Comparison of ENCODE assay signal across 19 cellular contexts in the genomic region with DNA sequence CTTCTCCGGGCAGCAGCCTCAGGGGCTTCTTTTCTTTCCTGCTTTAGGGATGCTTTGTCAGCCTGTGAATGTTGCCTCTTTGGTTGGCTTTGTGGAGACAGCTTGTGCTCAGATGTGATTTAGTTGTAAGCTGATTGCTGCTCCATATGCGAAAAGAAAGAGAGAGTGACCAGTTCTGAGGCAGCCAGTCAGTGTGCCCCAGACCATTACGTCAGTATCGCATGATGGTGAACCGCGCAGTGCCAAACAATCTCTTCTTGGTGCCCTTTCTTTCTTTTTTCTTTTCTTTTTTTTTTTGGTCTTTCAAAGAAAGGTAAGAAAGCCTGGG. TPM values are rescaled to one million over a fixed set of nuclear protein-coding genes. Genes with fewer than 3 reads are reported as not detected.
DNase-seq lines count a peak whose midpoint lies in the region; ATAC-seq and TF ChIP-seq lines count a peak whose summit lies in the region.
"Had no signal": no experiment of that assay in that cellular context is flagged by ENCODE, and none has a peak within 500 bp of the region (broad histone marks: within the 10 kb centered on the region; RNA-seq: fewer than 3 reads in every experiment).

No MANE protein-coding gene starts in this region.

- WGBS in mammary epithelial cell (ENCODE audit: low coverage, missing lambda C conversion rate): 83% methylated on average over 5 of the region's 6 CpGs

- no peaks in the 10 kb centered on the region for H4K20me1 ChIP-seq in mammary epithelial cell (ENCODE audit: insufficient read depth, low read length)

- no peak overlapping the region for H3K4me3 ChIP-seq in mammary epithelial cell (replicated peaks in 1 of 3; ENCODE audit: insufficient read depth in 1 of 3, low read depth in 2 of 3, low read length in 3 of 3)
- H3K4me3 ChIP-seq: hepatocyte, Peyer's patch, right lobe of liver, tibial nerve had no signal

- no peak for ATAC-seq in GM18873 (IDR thresholded peaks at IDR 0.05; ENCODE audit: low FRiP score, unreplicated experiment)
- ATAC-seq: left ventricle myocardium superior; naive thymus-derived CD8-positive, alpha-beta T cell; right lobe of liver had no signal

- intact Hi-C loops in mammary epithelial cell (cut with micrococcal nuclease): no loop called here

- no peaks in the 10 kb centered on the region for H3K9me3 ChIP-seq in mammary epithelial cell (replicated peaks; ENCODE audit: insufficient read depth, low read length)
- H3K9me3 ChIP-seq: Peyer's patch, right lobe of liver, tibial nerve had no signal

- no peaks in the 10 kb centered on the region for H3K4me1 ChIP-seq in mammary epithelial cell (ENCODE audit: insufficient read depth, low read length)
- H3K4me1 ChIP-seq: Peyer's patch, right lobe of liver, tibial nerve had no signal

- peaks cover 4% of the 10 kb centered on the region for H3K27me3 ChIP-seq in mammary epithelial cell (ENCODE audit: insufficient read depth, low read length)
- H3K27me3 ChIP-seq: hepatocyte, Peyer's patch, right lobe of liver, tibial nerve had no signal

- H3K4me2 ChIP-seq in mammary epithelial cell (ENCODE audit: insufficient read depth, low read depth, low read length): no peak overlapping the region
- H3K4me2 ChIP-seq: hepatocyte had no signal

- DNase-seq in C1 segment of cervical spinal cord (lab: John Stamatoyannopoulos, UW) (peak in 12 of 14 donors; percentile 24 to 78 (median 58)), SK-MEL-5 (ENCODE audit: low read depth, low spot score) (peak; percentile 95), ecto neural progenitor cell (ENCODE audit: low spot score) (peak; percentile 71), middle frontal gyrus (ENCODE audit: extremely low spot score, low spot score) (peak; percentile 72), mammary epithelial cell (no peak), COLO668 (lab: John Stamatoyannopoulos, UW; ENCODE audit: unreplicated experiment) (no peak), DMS79 (lab: John Stamatoyannopoulos, UW) (no peak)
- DNase-seq: ACHN; activated CD4-positive, CD25-positive, alpha-beta regulatory T cell treated with anti-CD3 and anti-CD28 coated beads, Interleukin-2, amount 50 U/mL, for 72 hours; left ventricle myocardium superior; naive thymus-derived CD8-positive, alpha-beta T cell; NCI-H510A; Peyer's patch; right lobe of liver; stimulated activated CD4-positive, alpha-beta T cell treated with anti-CD3 and anti-CD28 coated beads, Interleukin-4, amount 100 ng/mL, for 24 hours had no signal

- H3K27ac ChIP-seq in mammary epithelial cell (ENCODE audit: insufficient read depth, low read depth, low read length): no peak overlapping the region
- H3K27ac ChIP-seq: hepatocyte, Peyer's patch, right lobe of liver had no signal

- no peaks in the 10 kb centered on the region for H3K36me3 ChIP-seq in mammary epithelial cell (ENCODE audit: insufficient read depth, low read length)
- H3K36me3 ChIP-seq: Peyer's patch, right lobe of liver, tibial nerve had no signal

- CTCF ChIA-PET in mammary epithelial cell (lab: Charles Lee; ENCODE audit: low non-redundant PET): no interaction called here

- no peak for TF ChIP-seq CTCF in mammary epithelial cell (conservative IDR thresholded peaks at IDR 0.05 in 1 of 2, IDR thresholded peaks at IDR 0.05 in 1 of 2; ENCODE audit: extremely low read depth in 1 of 2, insufficient read depth in 1 of 2, low read depth in 1 of 2, low read length in 2 of 2)

- no peaks in the 10 kb centered on the region for H3K79me2 ChIP-seq in mammary epithelial cell (ENCODE audit: insufficient read depth, low read length)
- H3K79me2 ChIP-seq: hepatocyte had no signal

- H3K9ac ChIP-seq in mammary epithelial cell (ENCODE audit: insufficient read depth, low read length): no peak overlapping the region

- H2AFZ ChIP-seq in mammary epithelial cell (ENCODE audit: low read depth, low read length): no peak overlapping the region
- H2AFZ ChIP-seq: hepatocyte had no signal

- no TSS peak for BruUV-seq in mammary epithelial cell (replicated peaks; lab: Mats Ljungman, UMichigan)

- dilution Hi-C loops in mammary epithelial cell (cut with HindIII; ENCODE audit: low sequenced_read_pairs): no loop called here

- in situ Hi-C loops in SK-MEL-5 (cut with HindIII; ENCODE audit: low pct_unique_long_range_greater_than_20kb, low sequenced_read_pairs) (no loop called here), mammary epithelial cell (cut with MboI; ENCODE audit: low sequenced_read_pairs in 2 of 2) (loop anchor here (10.0 to 25.0 kb wide), 2 partner anchors 338 to 346 kb away; no protein-coding TSS in a partner anchor)

RNA-seq across cellular contexts. Expression of a gene that starts 44.1 kb away (rescaled TPM):
- total RNA-seq in SK-MEL-5 (2014; rRNA removed; shearing (Covaris generic)): 59.4 and 60.4 TPM in 2 replicates
- 38.1 and 41.5 TPM in 2 replicates for polyA plus RNA-seq in SK-MEL-5 (2015; cell fraction: cytosol; rRNA removed)
- 19.7 and 20.3 TPM in 2 replicates for polyA plus RNA-seq in SK-MEL-5 (2015; cell fraction: nucleus; rRNA removed)
- total RNA-seq in mammary epithelial cell: 1 to 10 TPM; 4.5 to 7.3 TPM
- 4.8 TPM for polyA plus RNA-seq in mammary epithelial cell
- 0.78 TPM for polyA minus RNA-seq in mammary epithelial cell
- polyA plus RNA-seq: naive thymus-derived CD8-positive, alpha-beta T cell had no signal

RNA-seq across cellular contexts. Expression of a gene that starts 53.7 kb away (rescaled TPM):
- 200 and 202 TPM in 2 replicates for total RNA-seq in SK-MEL-5 (2014; rRNA removed; shearing (Covaris generic))
- 93.4 and 122 TPM in 2 replicates for polyA plus RNA-seq in SK-MEL-5 (2015; cell fraction: cytosol; rRNA removed)
- polyA plus RNA-seq in SK-MEL-5 (2015; cell fraction: nucleus; rRNA removed): 37.6 and 41.9 TPM in 2 replicates
- not detected for total RNA-seq in mammary epithelial cell
- not detected for polyA plus RNA-seq in mammary epithelial cell
- polyA minus RNA-seq in mammary epithelial cell: not detected
- total RNA-seq: epithelial cell of proximal tubule; left ventricle myocardium superior; naive thymus-derived CD8-positive, alpha-beta T cell; Peyer's patch; right lobe of liver; tibial nerve had no signal
- polyA plus RNA-seq: hepatocyte; naive thymus-derived CD8-positive, alpha-beta T cell had no signal

Comparison
In these comparisons a context has a peak if more than half of its experiments do, and no peak if none do; other contexts are left out.
1. DNase-seq: peak in C1 segment of cervical spinal cord (12 of 14), SK-MEL-5 (single experiment), ecto neural progenitor cell (single experiment) and middle frontal gyrus (single experiment); none in mammary epithelial cell (single experiment), COLO668 (single experiment) and DMS79 (single experiment).
2. RNA of a gene that starts 53.7 kb away (total RNA-seq): 200 to 202 TPM in SK-MEL-5; not detected in mammary epithelial cell; every median in the first group is over 100 times any median in the second.